Comparison of ENCODE assay signal across 27 cellular contexts in the genomic region with DNA sequence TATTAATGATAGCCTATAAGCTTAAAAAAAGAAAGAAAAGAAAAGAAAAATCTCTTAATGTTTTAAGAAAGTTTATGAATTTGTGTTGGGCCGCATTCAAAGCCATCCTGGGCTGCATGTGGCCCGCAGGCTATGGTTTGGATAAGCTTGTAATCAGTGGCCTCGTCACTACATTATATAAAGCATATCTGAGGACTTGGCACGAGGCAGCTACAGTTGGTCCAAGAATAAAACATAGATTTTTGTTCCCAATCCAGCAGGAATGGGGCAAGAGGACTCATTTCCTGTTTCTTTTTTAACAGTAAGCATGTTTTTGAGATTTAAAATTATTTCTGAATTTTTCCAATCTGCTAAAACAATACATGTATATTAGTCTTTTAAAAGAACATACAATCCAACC. TPM values are rescaled to one million over a fixed set of nuclear protein-coding genes. Genes with fewer than 3 reads are reported as not detected.
"Had no signal": no experiment of that assay in that cellular context is flagged by ENCODE, and none has a peak within 500 bp of the region (broad histone marks: within the 10 kb centered on the region; RNA-seq: fewer than 3 reads in every experiment).

No MANE protein-coding gene starts in this region.

- H3K4me1 Mint-ChIP-seq: central memory CD8-positive, alpha-beta T cell; immature natural killer cell; stimulated activated memory B cell treated with anti-CD40 and anti-IgM and Interleukin-4, amounts not matched to agents 10 μg/mL and 1 μg/mL and 100 μg/mL, for 72 hours had no signal

- H3K9me3 Mint-ChIP-seq: central memory CD8-positive, alpha-beta T cell; immature natural killer cell; natural killer cell treated with Interleukin-12 subunit alpha and Interleukin-12 subunit beta and Interleukin-15 and Interleukin-18, amount 100 ng/mL, for 72 hours; stimulated activated memory B cell treated with anti-CD40 and anti-IgM and Interleukin-4, amounts not matched to agents 10 μg/mL and 1 μg/mL and 100 μg/mL, for 72 hours; stimulated activated naive CD8-positive, alpha-beta T cell treated with anti-CD3 and anti-CD28 coated beads, Interleukin-15, Interleukin-2, amounts not matched to agents 100 ng/mL and 50 ng/mL, for 24 hours had no signal

- H3K27me3 Mint-ChIP-seq: central memory CD8-positive, alpha-beta T cell; natural killer cell treated with Interleukin-12 subunit alpha and Interleukin-12 subunit beta and Interleukin-15 and Interleukin-18, amount 100 ng/mL, for 72 hours; stimulated activated memory B cell treated with anti-CD40 and anti-IgM and Interleukin-4, amounts not matched to agents 10 μg/mL and 1 μg/mL and 100 μg/mL, for 72 hours; stimulated activated naive CD8-positive, alpha-beta T cell treated with anti-CD3 and anti-CD28 coated beads, Interleukin-15, Interleukin-2, amounts not matched to agents 100 ng/mL and 50 ng/mL, for 24 hours had no signal

- H3K27ac ChIP-seq: epithelial cell of prostate, esophagus muscularis mucosa, gastroesophageal sphincter, left lung, lower lobe of right lung, psoas muscle, spleen, testis, tibial nerve had no signal

- H3K4me3 ChIP-seq: esophagus muscularis mucosa, gastroesophageal sphincter, left lung, lower lobe of right lung, psoas muscle, spleen, testis, tibial nerve had no signal

- ATAC-seq: gastroesophageal sphincter; left lung; lower lobe of right lung; natural killer cell treated with Interleukin-12 subunit alpha and Interleukin-12 subunit beta and Interleukin-15 and Interleukin-18, amount 100 ng/mL, for 72 hours; psoas muscle; sciatic nerve; stimulated activated memory B cell treated with anti-CD40 and anti-IgM and Interleukin-4, amounts not matched to agents 10 μg/mL and 1 μg/mL and 100 μg/mL, for 72 hours had no signal

- H3K4me1 ChIP-seq: esophagus muscularis mucosa, left lung, lower lobe of right lung, spleen, testis, tibial nerve had no signal

- H3K36me3 ChIP-seq: esophagus muscularis mucosa, gastroesophageal sphincter, left lung, lower lobe of right lung, tibial nerve had no signal

- H3K4me3 Mint-ChIP-seq: central memory CD8-positive, alpha-beta T cell; immature natural killer cell; natural killer cell treated with Interleukin-12 subunit alpha and Interleukin-12 subunit beta and Interleukin-15 and Interleukin-18, amount 100 ng/mL, for 72 hours; stimulated activated memory B cell treated with anti-CD40 and anti-IgM and Interleukin-4, amounts not matched to agents 10 μg/mL and 1 μg/mL and 100 μg/mL, for 72 hours; stimulated activated naive CD8-positive, alpha-beta T cell treated with anti-CD3 and anti-CD28 coated beads, Interleukin-15, Interleukin-2, amounts not matched to agents 100 ng/mL and 50 ng/mL, for 24 hours had no signal

- DNase-seq: cortex of kidney; effector memory CD4-positive, alpha-beta T cell; glutamatergic neuron; immature natural killer cell; left lung; lower lobe of right lung; mesenchymal stem cell; midbrain; occipital lobe; psoas muscle; spleen; stimulated activated CD4-positive, alpha-beta T cell treated with anti-CD3 and anti-CD28 coated beads, Interleukin-15, amount 100 ng/mL, for 24 hours; stimulated activated CD4-positive, alpha-beta T cell treated with anti-CD3 and anti-CD28 coated beads, Interleukin-1b, Interleukin-23, amount 100 ng/mL, for 48 hours; stimulated activated CD4-positive, alpha-beta T cell treated with anti-CD3 and anti-CD28 coated beads, Interleukin-4, amount 100 ng/mL, for 24 hours; testis had no signal

- H3K9me3 ChIP-seq: esophagus muscularis mucosa, gastroesophageal sphincter, left lung, lower lobe of right lung, psoas muscle, spleen, testis, tibial nerve had no signal

- H3K27ac Mint-ChIP-seq: immature natural killer cell; natural killer cell treated with Interleukin-12 subunit alpha and Interleukin-12 subunit beta and Interleukin-15 and Interleukin-18, amount 100 ng/mL, for 72 hours; stimulated activated memory B cell treated with anti-CD40 and anti-IgM and Interleukin-4, amounts not matched to agents 10 μg/mL and 1 μg/mL and 100 μg/mL, for 72 hours; stimulated activated naive CD8-positive, alpha-beta T cell treated with anti-CD3 and anti-CD28 coated beads, Interleukin-15, Interleukin-2, amounts not matched to agents 100 ng/mL and 50 ng/mL, for 24 hours had no signal

- H3K27me3 ChIP-seq: esophagus muscularis mucosa, gastroesophageal sphincter, left lung, spleen, testis, tibial nerve had no signal

RNA-seq across cellular contexts. Expression of a gene that starts 44.2 kb away (rescaled TPM):
- total RNA-seq: esophagus muscularis mucosa; gastroesophageal sphincter; left lung; lower lobe of right lung; natural killer cell treated with Interleukin-12 subunit alpha and Interleukin-12 subunit beta and Interleukin-15 and Interleukin-18, amount 100 ng/mL, for 72 hours; occipital lobe; psoas muscle; sciatic nerve; spleen; subcutaneous adipose tissue; tibial nerve; ureter had no signal
- polyA plus RNA-seq: immature natural killer cell, keratinocyte, spleen had no signal
